In genomic region chr10:118981946-118982345, GRCh38 we compare ENCODE assay signal across 15 cellular contexts. TPM values are rescaled to one million over a fixed set of nuclear protein-coding genes. Genes with fewer than 3 reads are reported as not detected.
DNase-seq lines count a peak whose midpoint lies in the region; ATAC-seq and TF ChIP-seq lines count a peak whose summit lies in the region.
"Had no signal": no experiment of that assay in that cellular context is flagged by ENCODE, and none has a peak within 500 bp of the region (broad histone marks: within the 10 kb centered on the region; RNA-seq: fewer than 3 reads in every experiment).

No MANE protein-coding gene starts in this region.

- intact Hi-C loops in left colon (cut with DNase I, micrococcal nuclease), result no loop called here

- no peak for ATAC-seq in GM18498 (IDR thresholded peaks at IDR 0.05; ENCODE audit: unreplicated experiment)
- no peak for ATAC-seq in left colon
- ATAC-seq: HCT116 had no signal

- DNase-seq in islet precursor cell (peak; percentile 28), renal cortical epithelial cell (ENCODE audit: low read depth) (peak; percentile 33), NCI-H226 (no peak), Karpas-422 (no peak), left colon (no peak)
- DNase-seq: C1 segment of cervical spinal cord; Calu3; CD4-positive, alpha-beta T cell; DMS 273 treated with DMSO at 0.1 percent for 48 hours; GOT3 had no signal

- H3K4me3 ChIP-seq in BLaER1, result no peak overlapping the region
- no peak overlapping the region for H3K4me3 ChIP-seq in Karpas-422 (ENCODE audit: low read length)

- no peak overlapping the region for H3K27ac ChIP-seq in BLaER1
- H3K27ac ChIP-seq in Karpas-422 (ENCODE audit: low read length), result no peak overlapping the region
- H3K27ac ChIP-seq: 22Rv1 had no signal

- H3K4me2 ChIP-seq in BLaER1, result peak overlapping the region; percentile 50
- H3K4me2 ChIP-seq in Karpas-422 (ENCODE audit: low read depth, low read length, poor library complexity, severe bottlenecking), result no peak overlapping the region

- no peak overlapping the region for H2AFZ ChIP-seq in Karpas-422 (ENCODE audit: low read length)

- H4K20me1 ChIP-seq in BLaER1 (no peaks in the 10 kb centered on the region), Karpas-422 (ENCODE audit: insufficient read depth, low read depth, low read length) (no peaks in the 10 kb centered on the region)

- H3K9ac ChIP-seq in BLaER1 (no peak overlapping the region), Karpas-422 (ENCODE audit: low read length) (no peak overlapping the region)

- no peaks in the 10 kb centered on the region for H3K27me3 ChIP-seq in BLaER1
- no peaks in the 10 kb centered on the region for H3K27me3 ChIP-seq in Karpas-422 (ENCODE audit: low read length)

- 0 out of 2 replicates have a peak, but pooled peaks have one; percentile 51 for TF ChIP-seq EP300 in Ishikawa (IDR thresholded peaks at IDR 0.05; ENCODE audit: borderline replicate concordance)

- H3K4me1 ChIP-seq in BLaER1, result peaks cover 42% of the 10 kb centered on the region
- H3K4me1 ChIP-seq in Karpas-422 (ENCODE audit: low read length), result peaks cover 7% of the 10 kb centered on the region

- no peaks in the 10 kb centered on the region for H3K79me2 ChIP-seq in Karpas-422 (ENCODE audit: low read length)

- H3K9me3 ChIP-seq in BLaER1 (peaks cover 14% of the 10 kb centered on the region), Karpas-422 (ENCODE audit: low read length) (no peaks in the 10 kb centered on the region)

- H3K36me3 ChIP-seq in BLaER1 (no peaks in the 10 kb centered on the region), Karpas-422 (ENCODE audit: insufficient read depth, low read length) (no peaks in the 10 kb centered on the region)

- 0 out of 2 replicates have a peak, but pooled peaks have one; percentile 2 for TF ChIP-seq RAD21 in Ishikawa (IDR thresholded peaks at IDR 0.05; ENCODE audit: low read depth)

- H3K9me2 ChIP-seq in Karpas-422 (replicated peaks; ENCODE audit: insufficient read depth, low read length), result no peaks in the 10 kb centered on the region

TF ChIP-seq in Ishikawa, 13 proteins besides CTCF, POLR2A, EP300 and RAD21:
- TF ChIP-seq YY1 (IDR thresholded peaks at IDR 0.05; ENCODE audit: low read depth) (no peak), TCF12 (IDR thresholded peaks at IDR 0.05; ENCODE audit: low read depth) (peak; percentile 32), ZBTB7A (IDR thresholded peaks at IDR 0.05; ENCODE audit: low read depth) (peak; percentile 71)

RNA-seq across cellular contexts. Expression of gene NANOS1, which starts 47.6 kb away (rescaled TPM):
- total RNA-seq in renal cortical epithelial cell, result 1.0 and 2.5 TPM in 2 replicates
- 1.6 and 3.1 TPM in 2 replicates for total RNA-seq in Karpas-422 (2014; rRNA removed; shearing (Covaris generic); ENCODE audit: low replicate concordance)
- 1 to 10 TPM in 1 of 2 donors, under 1 TPM in 1; 0.27 to 1.1 TPM for total RNA-seq in left colon

Comparison
In these comparisons a context has a peak if more than half of its experiments do, and no peak if none do; other contexts are left out.
1. DNase-seq: peak in islet precursor cell (single experiment) and renal cortical epithelial cell (single experiment); none in NCI-H226 (single experiment), Karpas-422 (single experiment) and left colon (0 of 2).